ENCODE assay signal across 2 cellular contexts in the genomic region with DNA sequence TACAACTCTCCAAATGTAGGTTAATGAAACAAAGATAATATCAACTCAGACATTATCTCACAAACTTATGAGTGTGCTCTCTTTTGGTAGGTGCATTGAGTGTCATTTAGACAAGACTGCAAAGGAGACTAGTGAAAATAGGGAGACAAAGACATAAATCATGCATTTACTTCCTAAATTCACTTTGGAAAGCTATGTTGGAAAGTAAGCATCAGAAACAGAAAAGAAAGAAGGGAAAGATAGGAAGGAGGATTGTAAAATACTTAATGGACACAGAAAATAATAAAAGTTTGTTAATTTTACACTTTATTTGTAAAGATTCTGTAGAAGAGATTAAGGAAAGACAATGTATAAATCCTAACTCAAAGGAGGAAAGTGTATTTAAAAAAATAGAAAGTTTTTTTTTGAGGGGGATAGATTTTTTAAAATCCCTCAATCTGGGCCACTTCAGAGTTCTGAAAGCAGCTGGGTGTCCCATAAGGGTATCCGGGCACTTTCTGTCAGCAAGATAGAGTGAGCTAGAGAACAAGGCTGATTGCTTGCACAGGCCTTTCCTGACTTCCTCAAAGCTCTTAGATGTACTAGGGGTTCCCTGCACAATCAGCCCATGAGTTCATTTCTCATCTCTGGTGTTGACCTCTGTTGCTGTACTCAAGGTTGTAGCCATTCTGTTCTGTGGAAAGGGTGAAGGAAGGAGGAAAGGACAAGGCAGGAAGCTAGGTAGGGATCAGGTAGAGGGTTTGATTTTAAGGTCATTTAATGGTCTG.
TF ChIP-seq lines count a peak whose summit lies in the region.

No MANE protein-coding gene starts in this region.

TF ChIP-seq in GM23338, 12 proteins besides CTCF, POLR2A, EP300 and RAD21 (continues in another document):
- TF ChIP-seq NANOG (IDR thresholded peaks at IDR 0.05; ENCODE audit: borderline replicate concordance) (no peak), STAT1 (IDR thresholded peaks at IDR 0.05; ENCODE audit: unreplicated experiment) (no peak), ZNF114 (CRISPR knock-in tag; IDR thresholded peaks at IDR 0.05) (no peak), EZH2phosphoT487 (IDR thresholded peaks at IDR 0.05; ENCODE audit: unreplicated experiment) (no peak), EZH2 (IDR thresholded peaks at IDR 0.05; ENCODE audit: low read depth, unreplicated experiment) (no peak), CREB1 (CRISPR knock-in tag; IDR thresholded peaks at IDR 0.05; ENCODE audit: low read depth) (no peak), JUNB (IDR thresholded peaks at IDR 0.05; ENCODE audit: unreplicated experiment) (no peak), ZNF331 (CRISPR knock-in tag; IDR thresholded peaks at IDR 0.05; ENCODE audit: low read depth) (no peak), POLR2AphosphoS5 (IDR thresholded peaks at IDR 0.05; ENCODE audit: low read depth) (no peak)
- TF ChIP-seq, protein P1, sequence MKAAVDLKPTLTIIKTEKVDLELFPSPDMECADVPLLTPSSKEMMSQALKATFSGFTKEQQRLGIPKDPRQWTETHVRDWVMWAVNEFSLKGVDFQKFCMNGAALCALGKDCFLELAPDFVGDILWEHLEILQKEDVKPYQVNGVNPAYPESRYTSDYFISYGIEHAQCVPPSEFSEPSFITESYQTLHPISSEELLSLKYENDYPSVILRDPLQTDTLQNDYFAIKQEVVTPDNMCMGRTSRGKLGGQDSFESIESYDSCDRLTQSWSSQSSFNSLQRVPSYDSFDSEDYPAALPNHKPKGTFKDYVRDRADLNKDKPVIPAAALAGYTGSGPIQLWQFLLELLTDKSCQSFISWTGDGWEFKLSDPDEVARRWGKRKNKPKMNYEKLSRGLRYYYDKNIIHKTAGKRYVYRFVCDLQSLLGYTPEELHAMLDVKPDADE (IDR thresholded peaks at IDR 0.05), result no peak
- TF ChIP-seq, protein P2, sequence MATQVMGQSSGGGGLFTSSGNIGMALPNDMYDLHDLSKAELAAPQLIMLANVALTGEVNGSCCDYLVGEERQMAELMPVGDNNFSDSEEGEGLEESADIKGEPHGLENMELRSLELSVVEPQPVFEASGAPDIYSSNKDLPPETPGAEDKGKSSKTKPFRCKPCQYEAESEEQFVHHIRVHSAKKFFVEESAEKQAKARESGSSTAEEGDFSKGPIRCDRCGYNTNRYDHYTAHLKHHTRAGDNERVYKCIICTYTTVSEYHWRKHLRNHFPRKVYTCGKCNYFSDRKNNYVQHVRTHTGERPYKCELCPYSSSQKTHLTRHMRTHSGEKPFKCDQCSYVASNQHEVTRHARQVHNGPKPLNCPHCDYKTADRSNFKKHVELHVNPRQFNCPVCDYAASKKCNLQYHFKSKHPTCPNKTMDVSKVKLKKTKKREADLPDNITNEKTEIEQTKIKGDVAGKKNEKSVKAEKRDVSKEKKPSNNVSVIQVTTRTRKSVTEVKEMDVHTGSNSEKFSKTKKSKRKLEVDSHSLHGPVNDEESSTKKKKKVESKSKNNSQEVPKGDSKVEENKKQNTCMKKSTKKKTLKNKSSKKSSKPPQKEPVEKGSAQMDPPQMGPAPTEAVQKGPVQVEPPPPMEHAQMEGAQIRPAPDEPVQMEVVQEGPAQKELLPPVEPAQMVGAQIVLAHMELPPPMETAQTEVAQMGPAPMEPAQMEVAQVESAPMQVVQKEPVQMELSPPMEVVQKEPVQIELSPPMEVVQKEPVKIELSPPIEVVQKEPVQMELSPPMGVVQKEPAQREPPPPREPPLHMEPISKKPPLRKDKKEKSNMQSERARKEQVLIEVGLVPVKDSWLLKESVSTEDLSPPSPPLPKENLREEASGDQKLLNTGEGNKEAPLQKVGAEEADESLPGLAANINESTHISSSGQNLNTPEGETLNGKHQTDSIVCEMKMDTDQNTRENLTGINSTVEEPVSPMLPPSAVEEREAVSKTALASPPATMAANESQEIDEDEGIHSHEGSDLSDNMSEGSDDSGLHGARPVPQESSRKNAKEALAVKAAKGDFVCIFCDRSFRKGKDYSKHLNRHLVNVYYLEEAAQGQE (IDR thresholded peaks at IDR 0.05; ENCODE audit: unreplicated experiment), result no peak

TF ChIP-seq in GM12878, 131 proteins besides CTCF, POLR2A, EP300 and RAD21:
- TF ChIP-seq KLF5 (IDR thresholded peaks at IDR 0.05; ENCODE audit: partially characterized antibody) (no peak), ZNF24 (IDR thresholded peaks at IDR 0.05) (no peak), HDAC2 (IDR thresholded peaks at IDR 0.05) (no peak), MXI1 (IDR thresholded peaks at IDR 0.05; ENCODE audit: low read depth, low read length) (no peak), ZNF384 (IDR thresholded peaks at IDR 0.05; ENCODE audit: borderline replicate concordance, low read depth, low read length) (no peak), FOXM1 (IDR thresholded peaks at IDR 0.05; ENCODE audit: low read depth, low read length) (no peak), FOXK2 (IDR thresholded peaks at IDR 0.05) (no peak), HDAC6 (IDR thresholded peaks at IDR 0.05; ENCODE audit: unreplicated experiment) (no peak), FOS (IDR thresholded peaks at IDR 0.05; ENCODE audit: borderline replicate concordance, extremely low read depth, insufficient read length) (no peak), SPI1 (IDR thresholded peaks at IDR 0.05; ENCODE audit: borderline replicate concordance, insufficient read depth, low read depth, low read length) (no peak)
- TF ChIP-seq, protein P3, sequence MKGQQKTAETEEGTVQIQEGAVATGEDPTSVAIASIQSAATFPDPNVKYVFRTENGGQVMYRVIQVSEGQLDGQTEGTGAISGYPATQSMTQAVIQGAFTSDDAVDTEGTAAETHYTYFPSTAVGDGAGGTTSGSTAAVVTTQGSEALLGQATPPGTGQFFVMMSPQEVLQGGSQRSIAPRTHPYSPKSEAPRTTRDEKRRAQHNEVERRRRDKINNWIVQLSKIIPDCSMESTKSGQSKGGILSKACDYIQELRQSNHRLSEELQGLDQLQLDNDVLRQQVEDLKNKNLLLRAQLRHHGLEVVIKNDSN (IDR thresholded peaks at IDR 0.05; ENCODE audit: borderline replicate concordance, extremely low read length, insufficient read depth, low read depth, low read length), result no peak
- TF ChIP-seq, protein P4, sequence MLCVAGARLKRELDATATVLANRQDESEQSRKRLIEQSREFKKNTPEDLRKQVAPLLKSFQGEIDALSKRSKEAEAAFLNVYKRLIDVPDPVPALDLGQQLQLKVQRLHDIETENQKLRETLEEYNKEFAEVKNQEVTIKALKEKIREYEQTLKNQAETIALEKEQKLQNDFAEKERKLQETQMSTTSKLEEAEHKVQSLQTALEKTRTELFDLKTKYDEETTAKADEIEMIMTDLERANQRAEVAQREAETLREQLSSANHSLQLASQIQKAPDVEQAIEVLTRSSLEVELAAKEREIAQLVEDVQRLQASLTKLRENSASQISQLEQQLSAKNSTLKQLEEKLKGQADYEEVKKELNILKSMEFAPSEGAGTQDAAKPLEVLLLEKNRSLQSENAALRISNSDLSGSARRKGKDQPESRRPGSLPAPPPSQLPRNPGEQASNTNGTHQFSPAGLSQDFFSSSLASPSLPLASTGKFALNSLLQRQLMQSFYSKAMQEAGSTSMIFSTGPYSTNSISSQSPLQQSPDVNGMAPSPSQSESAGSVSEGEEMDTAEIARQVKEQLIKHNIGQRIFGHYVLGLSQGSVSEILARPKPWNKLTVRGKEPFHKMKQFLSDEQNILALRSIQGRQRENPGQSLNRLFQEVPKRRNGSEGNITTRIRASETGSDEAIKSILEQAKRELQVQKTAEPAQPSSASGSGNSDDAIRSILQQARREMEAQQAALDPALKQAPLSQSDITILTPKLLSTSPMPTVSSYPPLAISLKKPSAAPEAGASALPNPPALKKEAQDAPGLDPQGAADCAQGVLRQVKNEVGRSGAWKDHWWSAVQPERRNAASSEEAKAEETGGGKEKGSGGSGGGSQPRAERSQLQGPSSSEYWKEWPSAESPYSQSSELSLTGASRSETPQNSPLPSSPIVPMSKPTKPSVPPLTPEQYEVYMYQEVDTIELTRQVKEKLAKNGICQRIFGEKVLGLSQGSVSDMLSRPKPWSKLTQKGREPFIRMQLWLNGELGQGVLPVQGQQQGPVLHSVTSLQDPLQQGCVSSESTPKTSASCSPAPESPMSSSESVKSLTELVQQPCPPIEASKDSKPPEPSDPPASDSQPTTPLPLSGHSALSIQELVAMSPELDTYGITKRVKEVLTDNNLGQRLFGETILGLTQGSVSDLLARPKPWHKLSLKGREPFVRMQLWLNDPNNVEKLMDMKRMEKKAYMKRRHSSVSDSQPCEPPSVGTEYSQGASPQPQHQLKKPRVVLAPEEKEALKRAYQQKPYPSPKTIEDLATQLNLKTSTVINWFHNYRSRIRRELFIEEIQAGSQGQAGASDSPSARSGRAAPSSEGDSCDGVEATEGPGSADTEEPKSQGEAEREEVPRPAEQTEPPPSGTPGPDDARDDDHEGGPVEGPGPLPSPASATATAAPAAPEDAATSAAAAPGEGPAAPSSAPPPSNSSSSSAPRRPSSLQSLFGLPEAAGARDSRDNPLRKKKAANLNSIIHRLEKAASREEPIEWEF (IDR thresholded peaks at IDR 0.05; ENCODE audit: insufficient replicate concordance, low read depth, low read length), result no peak
- TF ChIP-seq, protein P5, sequence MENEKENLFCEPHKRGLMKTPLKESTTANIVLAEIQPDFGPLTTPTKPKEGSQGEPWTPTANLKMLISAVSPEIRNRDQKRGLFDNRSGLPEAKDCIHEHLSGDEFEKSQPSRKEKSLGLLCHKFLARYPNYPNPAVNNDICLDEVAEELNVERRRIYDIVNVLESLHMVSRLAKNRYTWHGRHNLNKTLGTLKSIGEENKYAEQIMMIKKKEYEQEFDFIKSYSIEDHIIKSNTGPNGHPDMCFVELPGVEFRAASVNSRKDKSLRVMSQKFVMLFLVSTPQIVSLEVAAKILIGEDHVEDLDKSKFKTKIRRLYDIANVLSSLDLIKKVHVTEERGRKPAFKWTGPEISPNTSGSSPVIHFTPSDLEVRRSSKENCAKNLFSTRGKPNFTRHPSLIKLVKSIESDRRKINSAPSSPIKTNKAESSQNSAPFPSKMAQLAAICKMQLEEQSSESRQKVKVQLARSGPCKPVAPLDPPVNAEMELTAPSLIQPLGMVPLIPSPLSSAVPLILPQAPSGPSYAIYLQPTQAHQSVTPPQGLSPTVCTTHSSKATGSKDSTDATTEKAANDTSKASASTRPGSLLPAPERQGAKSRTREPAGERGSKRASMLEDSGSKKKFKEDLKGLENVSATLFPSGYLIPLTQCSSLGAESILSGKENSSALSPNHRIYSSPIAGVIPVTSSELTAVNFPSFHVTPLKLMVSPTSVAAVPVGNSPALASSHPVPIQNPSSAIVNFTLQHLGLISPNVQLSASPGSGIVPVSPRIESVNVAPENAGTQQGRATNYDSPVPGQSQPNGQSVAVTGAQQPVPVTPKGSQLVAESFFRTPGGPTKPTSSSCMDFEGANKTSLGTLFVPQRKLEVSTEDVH (IDR thresholded peaks at IDR 0.05; ENCODE audit: low read depth, partially characterized antibody), result no peak
